Comparison of ENCODE assay signal across 13 cellular contexts in the genomic region with DNA sequence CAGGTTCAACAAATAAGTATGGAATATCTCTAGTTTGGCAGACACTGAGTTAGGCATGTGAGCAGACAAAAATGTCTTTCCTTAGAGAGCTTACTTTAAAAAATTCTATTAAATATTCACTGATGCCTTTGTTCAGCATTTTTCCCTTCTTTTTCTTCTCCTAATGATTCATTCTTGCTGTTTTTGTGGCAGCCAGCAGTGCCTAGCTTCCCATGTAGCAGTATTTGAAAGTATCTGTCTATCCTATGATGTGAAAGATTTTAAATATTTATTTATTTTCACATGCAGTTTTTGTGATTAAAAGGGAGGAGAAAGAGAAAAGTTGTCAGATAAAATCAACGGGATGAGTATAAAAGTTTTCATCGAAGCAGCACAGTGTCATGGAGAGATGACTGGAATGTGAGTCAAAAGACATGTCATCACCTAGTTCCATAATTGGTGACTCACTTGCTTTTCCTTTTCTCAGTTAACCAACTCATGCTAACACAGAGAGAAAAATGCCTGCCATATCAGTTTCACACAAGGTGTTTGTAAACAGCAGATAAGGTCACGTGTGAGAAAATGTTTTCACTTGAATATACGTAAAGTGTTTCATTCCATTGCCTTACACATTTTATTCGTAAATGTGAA.
DNase-seq lines count a peak whose midpoint lies in the region; ATAC-seq and TF ChIP-seq lines count a peak whose summit lies in the region.
"Had no signal": no experiment of that assay in that cellular context is flagged by ENCODE, and none has a peak within 500 bp of the region (broad histone marks: within the 10 kb centered on the region; RNA-seq: fewer than 3 reads in every experiment).

No MANE protein-coding gene starts in this region.

- no peak overlapping the region for H2BK20ac ChIP-seq in IMR-90 (ENCODE audit: low read depth, low read length)

- H4K5ac ChIP-seq in IMR-90 (ENCODE audit: low read depth, low read length) = no peak overlapping the region

- H3K4me1 ChIP-seq in IMR-90 (ENCODE audit: control insufficient read depth, insufficient read depth, low read length) (peaks cover 2% of the 10 kb centered on the region; the same call in 1 of the 2 replicates), mesodermal cell (ENCODE audit: control insufficient read depth, insufficient read depth, low read length, poor library complexity, severe bottlenecking) (peaks cover 7% of the 10 kb centered on the region), ovary (ENCODE audit: insufficient read depth) (no peaks in the 10 kb centered on the region)
- H3K4me1 ChIP-seq: right lobe of liver had no signal

- H3K36me3 ChIP-seq in IMR-90 (ENCODE audit: control insufficient read depth, insufficient read depth, low read length) (no peaks in the 10 kb centered on the region), mesodermal cell (ENCODE audit: control insufficient read depth, insufficient read depth, low read length) (no peaks in the 10 kb centered on the region), ovary (no peaks in the 10 kb centered on the region)
- H3K36me3 ChIP-seq: right lobe of liver had no signal

- H2BK120ac ChIP-seq in IMR-90 (ENCODE audit: low read depth, low read length) = peak overlapping the region; percentile 52; the same call in 1 of the 2 replicates

- intact Hi-C loops in IMR-90 (cut with micrococcal nuclease) = loop anchor here (5.0 kb wide), 1 partner anchor 50 kb away; no protein-coding TSS in a partner anchor
- intact Hi-C loops in ovary (cut with DNase I) = no loop called here

- BruUV-seq in IMR-90 (replicated peaks; lab: Mats Ljungman, UMichigan) = no TSS peak

- no peak overlapping the region for H3K23ac ChIP-seq in IMR-90 (ENCODE audit: low read depth, low read length)

- ATAC-seq in IMR-90 (ENCODE audit: low read depth) = peak; percentile 98
- ATAC-seq in HG02763 (IDR thresholded peaks at IDR 0.05; ENCODE audit: unreplicated experiment) = no peak
- ATAC-seq: right lobe of liver, T-helper 17 cell had no signal

- dilution Hi-C loops in IMR-90 (cut with HindIII; ENCODE audit: low sequenced_read_pairs, unreplicated experiment) = no loop called here

- no peak for TF ChIP-seq CTCF in AG09309 (IDR thresholded peaks at IDR 0.05; ENCODE audit: control insufficient read depth, insufficient read depth, low read depth, low read length, missing control alignments)
- no peak for TF ChIP-seq CTCF in IMR-90 (conservative IDR thresholded peaks at IDR 0.05; ENCODE audit: low read depth, low read length)
- no peak for TF ChIP-seq CTCF in choroid plexus epithelial cell (conservative IDR thresholded peaks at IDR 0.05; ENCODE audit: low read depth, low read length)
- no peak for TF ChIP-seq CTCF in ovary (IDR thresholded peaks at IDR 0.05)

- POLR2A ChIA-PET in IMR-90 (lab: Charles Lee; ENCODE audit: unreplicated experiment) = no interaction called here

- no peak for TF ChIP-seq RAD21 in IMR-90 (IDR thresholded peaks at IDR 0.05; ENCODE audit: low read length)

- H3K4ac ChIP-seq in IMR-90 (ENCODE audit: low read depth, low read length) = no peak overlapping the region

- H4K91ac ChIP-seq in IMR-90 (ENCODE audit: insufficient read depth, low read depth, low read length) = no peak overlapping the region

- H2BK15ac ChIP-seq in IMR-90 (ENCODE audit: low read depth, low read length) = no peak overlapping the region

- H3K4me2 ChIP-seq in IMR-90 (ENCODE audit: low read depth, low read length) = peak overlapping the region; percentile 65; the same call in 1 of the 2 replicates

- peak; percentile 40 for DNase-seq in AG09309 (ENCODE audit: low read depth)
- peak; percentile 92 for DNase-seq in IMR-90
- DNase-seq in choroid plexus epithelial cell (ENCODE audit: low read depth) = peak; percentile 85
- no peak for DNase-seq in NCI-H2029 treated with DMSO at 0.1 percent for 48 hours (lab: John Stamatoyannopoulos, UW)
- DNase-seq in ovary = no peak
- no peak for DNase-seq in stimulated activated CD4-positive, alpha-beta T cell treated with anti-CD3 and anti-CD28 coated beads, Interleukin-12 subunit alpha, Interleukin-12 subunit beta, amount 100 ng/mL, for 4 hours
- DNase-seq: activated CD8-positive, alpha-beta memory T cell treated with anti-CD3 and anti-CD28 coated beads, Interleukin-2, amount 50 U/mL, for 4 hours; NCI-H345; right lobe of liver; T-helper 17 cell had no signal

- H3K27me3 ChIP-seq in IMR-90 (ENCODE audit: control insufficient read depth, insufficient read depth, low read length) (no peaks in the 10 kb centered on the region; the same call in 1 of the 2 replicates), ovary (no peaks in the 10 kb centered on the region)
- H3K27me3 ChIP-seq: right lobe of liver had no signal

- H2AK5ac ChIP-seq in IMR-90 (ENCODE audit: low read depth, low read length) = no peak overlapping the region

- CTCF ChIA-PET in IMR-90 (lab: Yijun Ruan, JAX) = interaction anchor here (1.0 kb wide), 1 partner anchor 177 kb away, joined by 3 read pairs; no protein-coding TSS in a partner anchor

- peak overlapping the region; percentile 64; the same call in 1 of the 2 replicates for H3K18ac ChIP-seq in IMR-90 (ENCODE audit: low read depth, low read length)

- no peak for TF ChIP-seq EP300 in ovary (IDR thresholded peaks at IDR 0.05)

- no peak overlapping the region for H2AFZ ChIP-seq in IMR-90 (replicated peaks; ENCODE audit: low read length, poor library complexity)

- H3K27ac ChIP-seq in IMR-90 (ENCODE audit: insufficient read depth, low read length) (0 out of 2 replicates have a peak overlapping the region, but pooled peaks have one; percentile 29), mesodermal cell (ENCODE audit: low read depth, low read length, severe bottlenecking) (peak overlapping the region; percentile 64), ovary (no peak overlapping the region)
- H3K27ac ChIP-seq: HL-60, right lobe of liver had no signal

- H3K14ac ChIP-seq in IMR-90 (replicated peaks; ENCODE audit: low read depth, low read length) = no peak overlapping the region

- H3K4me3 ChIP-seq in AG09309 (ENCODE audit: control insufficient read depth, low read depth, low read length) (no peak overlapping the region), IMR-90 (ENCODE audit: insufficient read depth, low read depth, low read length) (no peak overlapping the region), choroid plexus epithelial cell (ENCODE audit: low read depth, low read length) (no peak overlapping the region), mesodermal cell (ENCODE audit: extremely low read depth, insufficient read depth, low read length, poor library complexity, severe bottlenecking) (no peak overlapping the region), ovary (no peak overlapping the region)
- H3K4me3 ChIP-seq: right lobe of liver had no signal

- in situ Hi-C loops in IMR-90 (cut with MboI; ENCODE audit: low sequenced_read_pairs) = no loop called here

- peak overlapping the region; percentile 21; the same call in 1 of the 2 replicates for H3K9ac ChIP-seq in IMR-90 (ENCODE audit: low read depth, low read length)

- H3K9me1 ChIP-seq in IMR-90 (ENCODE audit: insufficient read depth, low read length) = peaks cover 3% of the 10 kb centered on the region; the same call in 1 of the 2 replicates

- TF ChIP-seq POLR2A in IMR-90 (IDR thresholded peaks at IDR 0.05; ENCODE audit: low read depth, low read length) (no peak), ovary (IDR thresholded peaks at IDR 0.05) (no peak)

- no CpG with 5 or more reads among the region's 5 CpGs for whole genome bisulfite sequencing in IMR-90 (ENCODE audit: extremely low coverage in 2 of 2, insufficient read length in 1 of 2), 2 experiments
- WGBS in mesodermal cell (ENCODE audit: insufficient coverage in 2 of 2), 2 experiments = 33 to 42% methylated on average over 2 of the region's 5 CpGs
- 61 to 79% (median 67%) methylated on average over 5 of the region's 5 CpGs for WGBS in ovary, 3 donors

- no peaks in the 10 kb centered on the region for H3K79me1 ChIP-seq in IMR-90 (ENCODE audit: low read depth in 1 of 2, low read length in 2 of 2)

- no peak overlapping the region for H2AK9ac ChIP-seq in IMR-90 (replicated peaks; ENCODE audit: low read depth, low read length, poor library complexity)

- H4K8ac ChIP-seq in IMR-90 (ENCODE audit: low read depth in 2 of 2, low read length in 2 of 2) = no peak overlapping the region

- H3K56ac ChIP-seq in IMR-90 (ENCODE audit: extremely low read depth, insufficient read depth, low read length) = no peak overlapping the region

- peak overlapping the region; percentile 77 for H2BK5ac ChIP-seq in IMR-90 (ENCODE audit: low read depth, low read length, poor library complexity, severe bottlenecking)

- H4K20me1 ChIP-seq in IMR-90 (ENCODE audit: insufficient read depth, low read length) = no peaks in the 10 kb centered on the region

- H3K9me3 ChIP-seq in IMR-90 (ENCODE audit: control insufficient read depth, insufficient read depth, low read length) (no peaks in the 10 kb centered on the region), mesodermal cell (ENCODE audit: control insufficient read depth, low read length) (no peaks in the 10 kb centered on the region), ovary (no peaks in the 10 kb centered on the region)
- H3K9me3 ChIP-seq: right lobe of liver had no signal

TF ChIP-seq in IMR-90, 13 proteins besides CTCF, POLR2A, EP300 and RAD21 (continues in another document):
- TF ChIP-seq RFX5 (IDR thresholded peaks at IDR 0.05; ENCODE audit: low read depth, low read length) = no peak
- TF ChIP-seq CEBPB (IDR thresholded peaks at IDR 0.05; ENCODE audit: low read depth, low read length) = peak; percentile 77; the same call in 1 of the 2 replicates
- TF ChIP-seq SMC3 (IDR thresholded peaks at IDR 0.05; ENCODE audit: low read depth, low read length) = no peak
- TF ChIP-seq, protein P1, sequence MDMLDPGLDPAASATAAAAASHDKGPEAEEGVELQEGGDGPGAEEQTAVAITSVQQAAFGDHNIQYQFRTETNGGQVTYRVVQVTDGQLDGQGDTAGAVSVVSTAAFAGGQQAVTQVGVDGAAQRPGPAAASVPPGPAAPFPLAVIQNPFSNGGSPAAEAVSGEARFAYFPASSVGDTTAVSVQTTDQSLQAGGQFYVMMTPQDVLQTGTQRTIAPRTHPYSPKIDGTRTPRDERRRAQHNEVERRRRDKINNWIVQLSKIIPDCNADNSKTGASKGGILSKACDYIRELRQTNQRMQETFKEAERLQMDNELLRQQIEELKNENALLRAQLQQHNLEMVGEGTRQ (IDR thresholded peaks at IDR 0.05; ENCODE audit: low read depth, low read length) = peak; percentile 89
- TF ChIP-seq MAZ (IDR thresholded peaks at IDR 0.05; ENCODE audit: borderline replicate concordance, low read depth, low read length) = no peak
- TF ChIP-seq, protein P2, sequence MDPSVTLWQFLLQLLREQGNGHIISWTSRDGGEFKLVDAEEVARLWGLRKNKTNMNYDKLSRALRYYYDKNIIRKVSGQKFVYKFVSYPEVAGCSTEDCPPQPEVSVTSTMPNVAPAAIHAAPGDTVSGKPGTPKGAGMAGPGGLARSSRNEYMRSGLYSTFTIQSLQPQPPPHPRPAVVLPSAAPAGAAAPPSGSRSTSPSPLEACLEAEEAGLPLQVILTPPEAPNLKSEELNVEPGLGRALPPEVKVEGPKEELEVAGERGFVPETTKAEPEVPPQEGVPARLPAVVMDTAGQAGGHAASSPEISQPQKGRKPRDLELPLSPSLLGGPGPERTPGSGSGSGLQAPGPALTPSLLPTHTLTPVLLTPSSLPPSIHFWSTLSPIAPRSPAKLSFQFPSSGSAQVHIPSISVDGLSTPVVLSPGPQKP (IDR thresholded peaks at IDR 0.05; ENCODE audit: borderline replicate concordance, low read depth, low read length) = no peak

Comparison
In these comparisons a context has a peak if more than half of its experiments do, and no peak if none do; other contexts are left out.
1. DNase-seq: peak in AG09309 (single experiment), IMR-90 (single experiment) and choroid plexus epithelial cell (single experiment); none in NCI-H2029 treated with DMSO at 0.1 percent for 48 hours (single experiment), ovary (0 of 5) and stimulated activated CD4-positive, alpha-beta T cell treated with anti-CD3 and anti-CD28 coated beads, Interleukin-12 subunit alpha, Interleukin-12 subunit beta, amount 100 ng/mL, for 4 hours (single experiment).
2. H3K27ac ChIP-seq: peak in IMR-90 (single experiment) and mesodermal cell (single experiment); none in ovary (0 of 2).